21 cellular contexts compared by ENCODE assay signal in the genomic region with DNA sequence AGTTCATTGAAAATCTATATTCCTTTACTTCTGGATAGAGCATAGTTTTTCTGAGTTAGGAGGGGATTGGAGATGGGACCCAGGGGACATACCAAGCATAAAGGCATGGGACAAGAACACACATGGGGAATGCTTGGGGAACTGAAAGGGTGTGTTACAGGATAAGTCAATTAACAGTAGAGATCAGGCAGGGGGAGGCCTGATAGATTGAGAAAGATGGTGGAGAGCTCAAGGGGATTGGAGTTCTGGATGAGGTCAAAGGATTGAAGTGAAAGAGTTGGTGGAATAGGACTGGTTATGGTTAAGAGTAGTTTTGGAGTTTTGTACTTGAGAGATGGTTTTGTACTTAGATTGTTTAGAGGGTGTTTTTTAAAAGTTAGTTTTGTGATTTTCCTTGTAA. TPM values are rescaled to one million over a fixed set of nuclear protein-coding genes. Genes with fewer than 3 reads are reported as not detected.
DNase-seq lines count a peak whose midpoint lies in the region; ATAC-seq, FAIRE-seq and TF ChIP-seq lines count a peak whose summit lies in the region.
"Had no signal": no experiment of that assay in that cellular context is flagged by ENCODE, and none has a peak within 500 bp of the region (broad histone marks: within the 10 kb centered on the region; RNA-seq: fewer than 3 reads in every experiment).

No MANE protein-coding gene starts in this region.

- no peak overlapping the region for H2AFZ ChIP-seq in PC-3 (ENCODE audit: low read length)
- no peak overlapping the region for H2AFZ ChIP-seq in keratinocyte (ENCODE audit: control insufficient read depth, low read length)

- H3K27ac Mint-ChIP-seq in activated naive CD8-positive, alpha-beta T cell treated with anti-CD3 and anti-CD28 coated beads, Interleukin-2, amount 50 U/mL, for 24 hours = peak overlapping the region; percentile 0
- H3K27ac Mint-ChIP-seq in activated naive CD8-positive, alpha-beta T cell treated with anti-CD3 and anti-CD28 coated beads for 36 hours = no peak overlapping the region
- H3K27ac Mint-ChIP-seq: CD8-positive, alpha-beta memory T cell had no signal

- H3K27me3 Mint-ChIP-seq in activated naive CD8-positive, alpha-beta T cell treated with anti-CD3 and anti-CD28 coated beads, Interleukin-2, amount 50 U/mL, for 24 hours = no peaks in the 10 kb centered on the region
- no peaks in the 10 kb centered on the region for H3K27me3 Mint-ChIP-seq in activated naive CD8-positive, alpha-beta T cell treated with anti-CD3 and anti-CD28 coated beads for 36 hours
- H3K27me3 Mint-ChIP-seq: CD8-positive, alpha-beta memory T cell had no signal

- H4K20me1 ChIP-seq in PC-3 (ENCODE audit: low read length) (peaks cover 93% of the 10 kb centered on the region), keratinocyte (ENCODE audit: control insufficient read depth, extremely low read depth, insufficient read depth, low read length) (peaks cover 47% of the 10 kb centered on the region)

- intact Hi-C loops in PC-3 (cut with micrococcal nuclease) = no loop called here
- intact Hi-C loops in stomach (cut with DNase I; ENCODE audit: low total_unique reads) = no loop called here

- H3K36me3 ChIP-seq in PC-3 (ENCODE audit: low read depth, low read length) (no peaks in the 10 kb centered on the region), keratinocyte (ENCODE audit: control insufficient read depth in 2 of 2, extremely low read depth in 1 of 2, insufficient read depth in 2 of 2, low read length in 2 of 2) (no peaks in the 10 kb centered on the region), stomach (no peaks in the 10 kb centered on the region)

- peaks cover 42% of the 10 kb centered on the region for H3K4me1 ChIP-seq in PC-3 (ENCODE audit: insufficient read depth, low read length)
- peaks cover 38% of the 10 kb centered on the region for H3K4me1 ChIP-seq in keratinocyte (ENCODE audit: control insufficient read depth, extremely low read depth, insufficient read depth, low read length)
- H3K4me1 ChIP-seq in stomach = peaks cover 17 to 88% (median 62%) of the 10 kb centered on the region in 4 donors
- H3K4me1 ChIP-seq: BLaER1 had no signal

- TF ChIP-seq POLR2A in stomach (IDR thresholded peaks at IDR 0.05) = no peak

- peaks cover 100% of the 10 kb centered on the region for H3K79me2 ChIP-seq in PC-3 (ENCODE audit: low read length)
- peaks cover 95% of the 10 kb centered on the region for H3K79me2 ChIP-seq in keratinocyte (ENCODE audit: control insufficient read depth, insufficient read depth, low read length)

- H3K4me2 ChIP-seq in PC-3 (ENCODE audit: low read length) = peak overlapping the region; percentile 69
- H3K4me2 ChIP-seq in keratinocyte (ENCODE audit: control insufficient read depth, extremely low read depth, insufficient read depth, low read depth, low read length) = peak overlapping the region; percentile 12
- H3K4me2 ChIP-seq: BLaER1 had no signal

- dilution Hi-C loops in keratinocyte (cut with MboI; ENCODE audit: extremely low pct_ligation_motif_present, low sequenced_read_pairs) = no loop called here

- TF ChIP-seq CTCF in PC-3 (conservative IDR thresholded peaks at IDR 0.05; ENCODE audit: low read depth, low read length) (no peak), keratinocyte (optimal IDR thresholded peaks at IDR 0.05 in 1 of 3, IDR thresholded peaks at IDR 0.05 in 1 of 3, conservative IDR thresholded peaks at IDR 0.05 in 1 of 3; ENCODE audit: extremely low read depth in 1 of 3, insufficient read depth in 2 of 3, low read length in 3 of 3) (no peak), stomach (IDR thresholded peaks at IDR 0.05) (no peak)

- H3K9me2 ChIP-seq in PC-3 (replicated peaks; ENCODE audit: low read length) = no peaks in the 10 kb centered on the region

- DNase-seq in activated naive CD8-positive, alpha-beta T cell treated with anti-CD3 and anti-CD28 coated beads, Interleukin-2, amount 50 U/mL, for 24 hours = no peak
- DNase-seq in activated naive CD8-positive, alpha-beta T cell treated with anti-CD3 and anti-CD28 coated beads for 36 hours = no peak
- DNase-seq in PC-3 = no peak
- no peak for DNase-seq in keratinocyte (ENCODE audit: low read depth, low spot score)
- no peak for DNase-seq in stomach
- no peak for DNase-seq in AML-193 (lab: John Stamatoyannopoulos, UW)
- DNase-seq in NCI-H2196 treated with DMSO at 0.1 percent for 48 hours (lab: John Stamatoyannopoulos, UW; ENCODE audit: unreplicated experiment) = no peak
- DNase-seq: 8988T; CD8-positive, alpha-beta memory T cell; GDM1; KG1; NCI-H1048; NCI-H146; NCI-H2081; NCI-H510A treated with DMSO at 0.1 percent for 48 hours; SHP77 treated with DMSO at 0.1 percent for 48 hours had no signal

- H3K9ac ChIP-seq in PC-3 (ENCODE audit: low read length) (no peak overlapping the region), keratinocyte (ENCODE audit: control insufficient read depth, extremely low read depth, insufficient read depth, low read length) (no peak overlapping the region)
- H3K9ac ChIP-seq: BLaER1 had no signal

- H3K4me1 Mint-ChIP-seq in activated naive CD8-positive, alpha-beta T cell treated with anti-CD3 and anti-CD28 coated beads, Interleukin-2, amount 50 U/mL, for 24 hours = peaks cover 36% of the 10 kb centered on the region
- H3K4me1 Mint-ChIP-seq in activated naive CD8-positive, alpha-beta T cell treated with anti-CD3 and anti-CD28 coated beads for 36 hours = peaks cover 29% of the 10 kb centered on the region

- TF ChIP-seq EP300 in stomach (IDR thresholded peaks at IDR 0.05) = no peak

- H3K27ac ChIP-seq in PC-3 (ENCODE audit: low read length) (no peak overlapping the region), keratinocyte (ENCODE audit: control insufficient read depth, insufficient read depth, low read length) (peak overlapping the region; percentile 8), stomach (peak overlapping the region in 3 of 5 donors; percentile 1 to 71 (median 49))
- H3K27ac ChIP-seq: BLaER1 had no signal

- POLR2A ChIA-PET in PC-3 (lab: Charles Lee; ENCODE audit: unreplicated experiment) = no interaction called here

- no peak overlapping the region for H3K4me3 Mint-ChIP-seq in activated naive CD8-positive, alpha-beta T cell treated with anti-CD3 and anti-CD28 coated beads, Interleukin-2, amount 50 U/mL, for 24 hours
- no peak overlapping the region for H3K4me3 Mint-ChIP-seq in activated naive CD8-positive, alpha-beta T cell treated with anti-CD3 and anti-CD28 coated beads for 36 hours
- H3K4me3 Mint-ChIP-seq: CD8-positive, alpha-beta memory T cell had no signal

- CTCF ChIA-PET in PC-3 (lab: Charles Lee) = interaction anchor here (0.6 to 1.2 kb wide), 2 partner anchors 15 to 26 kb away, joined by 3 to 4 read pairs; no protein-coding TSS in a partner anchor

- H3K36me3 Mint-ChIP-seq in activated naive CD8-positive, alpha-beta T cell treated with anti-CD3 and anti-CD28 coated beads, Interleukin-2, amount 50 U/mL, for 24 hours (ENCODE audit: low read depth) = no peaks in the 10 kb centered on the region
- H3K36me3 Mint-ChIP-seq in activated naive CD8-positive, alpha-beta T cell treated with anti-CD3 and anti-CD28 coated beads for 36 hours = no peaks in the 10 kb centered on the region
- H3K36me3 Mint-ChIP-seq: CD8-positive, alpha-beta memory T cell had no signal

- ATAC-seq in activated naive CD8-positive, alpha-beta T cell treated with anti-CD3 and anti-CD28 coated beads, Interleukin-2, amount 50 U/mL, for 24 hours = no peak
- ATAC-seq in PC-3 (no peak), HG03432 (IDR thresholded peaks at IDR 0.05; ENCODE audit: unreplicated experiment) (no peak)
- ATAC-seq: GM12878, HCT116, SK-N-SH treated with all-trans-retinoic acid at 6 μM for 48 hours had no signal

- no peak overlapping the region for H3K4me3 ChIP-seq in PC-3 (ENCODE audit: low read length)
- no peak overlapping the region for H3K4me3 ChIP-seq in keratinocyte (ENCODE audit: control insufficient read depth in 2 of 3, extremely low read depth in 1 of 3, insufficient read depth in 2 of 3, low read depth in 1 of 3, low read length in 3 of 3)
- H3K4me3 ChIP-seq in stomach = no peak overlapping the region
- H3K4me3 ChIP-seq: BLaER1, GM12878 had no signal

- no peaks in the 10 kb centered on the region for H3K27me3 ChIP-seq in PC-3 (ENCODE audit: low read length)
- H3K27me3 ChIP-seq in keratinocyte (ENCODE audit: control insufficient read depth, extremely low read depth, insufficient read depth, low read length) = no peaks in the 10 kb centered on the region
- H3K27me3 ChIP-seq in stomach = no peaks in the 10 kb centered on the region
- H3K27me3 ChIP-seq: BLaER1 had no signal

- peaks cover 12% of the 10 kb centered on the region for H3F3A ChIP-seq in PC-3 (ENCODE audit: low read length, unreplicated experiment)

- BruUV-seq in PC-3 (replicated peaks; lab: Mats Ljungman, UMichigan) = no TSS peak

- H3K9me3 ChIP-seq in PC-3 (ENCODE audit: low read length) (no peaks in the 10 kb centered on the region), keratinocyte (ENCODE audit: control insufficient read depth, low read depth, low read length) (no peaks in the 10 kb centered on the region), stomach (no peaks in the 10 kb centered on the region)

- H3K9me1 ChIP-seq in keratinocyte (ENCODE audit: control insufficient read depth, extremely low read depth, insufficient read depth, low read length) = peaks cover 7% of the 10 kb centered on the region

- no peaks in the 10 kb centered on the region for H3K9me3 Mint-ChIP-seq in activated naive CD8-positive, alpha-beta T cell treated with anti-CD3 and anti-CD28 coated beads, Interleukin-2, amount 50 U/mL, for 24 hours
- H3K9me3 Mint-ChIP-seq in activated naive CD8-positive, alpha-beta T cell treated with anti-CD3 and anti-CD28 coated beads for 36 hours = no peaks in the 10 kb centered on the region
- H3K9me3 Mint-ChIP-seq: CD8-positive, alpha-beta memory T cell had no signal

- FAIRE-seq in keratinocyte (lab: Jason Lieb, UNC) = peak; percentile 39
- FAIRE-seq: GM12878 had no signal

RNA-seq across cellular contexts. Expression of gene ACSL3, which starts 16.1 kb away (rescaled TPM):
- total RNA-seq in activated naive CD8-positive, alpha-beta T cell treated with anti-CD3 and anti-CD28 coated beads for 36 hours = 10 to 100 TPM; 64.0 to 66.2 TPM
- 216 and 236 TPM in 2 replicates for total RNA-seq in PC-3 (2014; rRNA removed)
- 102 to 197 TPM (median 180 TPM) in 3 replicates for polyA plus RNA-seq in keratinocyte
- polyA plus RNA-seq in keratinocyte (2011; ENCODE audit: low read depth) = 545 TPM
- 46.9 and 122 TPM in 2 replicates for polyA plus RNA-seq in keratinocyte (2011; cell fraction: cytosol; rRNA removed)
- polyA plus RNA-seq in keratinocyte (2011; cell fraction: nucleus; rRNA removed) = 224 and 250 TPM in 2 replicates
- 109 and 122 TPM in 2 replicates for polyA plus RNA-seq in keratinocyte (2012; ENCODE audit: low replicate concordance)
- 157 to 338 TPM (median 294 TPM) in 3 replicates for polyA minus RNA-seq in keratinocyte
- 91.5 TPM for polyA minus RNA-seq in keratinocyte (2011; cell fraction: cytosol; rRNA and poly(A)+ RNA removed)
- polyA minus RNA-seq in keratinocyte (2011; cell fraction: nucleus; rRNA and poly(A)+ RNA removed) = 249 and 497 TPM in 2 replicates
- total RNA-seq in stomach = 100 to 1,000 TPM in 2 of 5 donors, 10 to 100 TPM in 3; 13.4 to 234 (median 92.4) TPM
- 10 to 100 TPM; 10.5 to 18.7 (median 17.7) TPM for polyA plus RNA-seq in stomach
